8 cellular contexts compared by ENCODE assay signal in the genomic region with DNA sequence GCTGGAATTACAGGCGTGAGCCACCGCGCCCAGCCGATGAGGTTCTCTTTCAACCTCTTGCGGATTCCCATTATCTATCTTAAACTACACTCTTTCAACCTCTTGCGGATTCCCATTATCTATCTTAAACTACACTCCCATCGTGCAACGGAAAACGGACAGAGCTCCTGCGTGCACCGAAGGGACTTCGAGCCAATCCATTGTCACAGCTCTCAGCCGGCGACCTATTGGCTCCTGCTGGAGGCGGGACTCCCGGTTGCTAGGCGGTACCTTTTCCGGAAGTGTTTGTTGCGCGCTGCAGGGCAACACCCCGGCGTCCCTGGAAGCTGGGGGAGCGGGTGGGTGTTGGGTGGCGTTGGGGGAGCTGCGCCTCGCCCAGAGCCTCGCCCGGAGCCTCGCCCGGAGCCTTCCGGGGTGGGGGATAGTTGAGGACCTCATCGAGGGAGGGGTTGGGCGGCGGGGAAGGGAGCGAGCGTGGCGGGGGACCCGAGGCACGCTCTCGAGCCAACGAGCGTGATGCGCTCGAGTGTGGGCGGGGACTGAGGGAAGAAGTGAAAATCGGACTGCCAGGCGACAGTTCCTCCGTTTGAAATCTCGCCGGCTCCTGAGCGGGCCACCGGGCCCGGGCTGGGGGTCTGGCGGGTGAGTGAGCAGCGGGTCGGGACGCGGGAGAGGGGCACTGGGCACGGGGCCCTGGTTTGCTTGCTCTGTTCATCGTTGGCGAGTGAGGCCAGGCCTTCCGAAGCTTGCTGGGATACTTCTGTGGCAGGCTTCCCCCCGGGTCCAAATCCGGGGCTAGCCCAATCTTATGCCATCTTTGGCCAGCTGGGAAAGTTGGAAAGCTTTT. TPM values are rescaled to one million over a fixed set of nuclear protein-coding genes. Genes with fewer than 3 reads are reported as not detected.
DNase-seq lines count a peak whose midpoint lies in the region; ATAC-seq, FAIRE-seq and TF ChIP-seq lines count a peak whose summit lies in the region.

Gene CEP164, plus strand, starts transcription at position 288 of the 847 bp plus-strand sequence. CDS start 10,733 bp downstream, outside the sequence.

- peak within 1 kb of the TSS; percentile 60 for H3K27ac ChIP-seq in OCI-LY7 (ENCODE audit: low read depth, low read length, poor library complexity, severe bottlenecking)

- no peaks in the 10 kb centered on the region for H3K79me2 ChIP-seq in OCI-LY7 (ENCODE audit: insufficient read depth, low read depth, low read length)

- H3K9me2 ChIP-seq in OCI-LY7 (ENCODE audit: insufficient read depth, low read length), result no peaks in the 10 kb centered on the region

- H3K36me3 ChIP-seq in OCI-LY7 (ENCODE audit: insufficient read depth, low read length), result no peaks in the 10 kb centered on the region

- no peaks in the 10 kb centered on the region for H4K20me1 ChIP-seq in OCI-LY7 (ENCODE audit: insufficient read depth, low read length)

- H3K4me2 ChIP-seq in OCI-LY7 (ENCODE audit: low read length), result peak within 1 kb of the TSS; percentile 97

- H3K27me3 ChIP-seq in mononuclear cell (ENCODE audit: insufficient read depth, low read length), result no peaks in the 10 kb centered on the region

- FAIRE-seq in D721Med (lab: Jason Lieb, UNC), result peak; percentile 25

- H3K9me3 ChIP-seq in OCI-LY7 (ENCODE audit: low read length) (no peaks in the 10 kb centered on the region), mononuclear cell (ENCODE audit: low read depth, low read length) (no peaks in the 10 kb centered on the region)

- CTCF ChIA-PET in OCI-LY7 (lab: Charles Lee; ENCODE audit: unreplicated experiment), result interaction anchor here (0.6 to 1.0 kb wide), 2 partner anchors 44 to 1727 kb away, joined by 3 read pairs; no protein-coding TSS in a partner anchor

- intact Hi-C loops in OCI-LY7 (cut with micrococcal nuclease; ENCODE audit: unreplicated experiment), result loop anchor here (2.0 kb wide), 1 partner anchor 95 kb away; the partner anchor contains the start of genes PCSK7 and RNF214

- H2AFZ ChIP-seq in OCI-LY7 (ENCODE audit: low read length), result peak within 1 kb of the TSS; percentile 87

- TF ChIP-seq CTCF in D721Med (IDR thresholded peaks at IDR 0.05; ENCODE audit: insufficient read depth, missing control alignments), result no peak
- no peak for TF ChIP-seq CTCF in OCI-LY7 (conservative IDR thresholded peaks at IDR 0.05; ENCODE audit: low read length)
- TF ChIP-seq CTCF in epithelial cell of esophagus (IDR thresholded peaks at IDR 0.05; ENCODE audit: insufficient read depth, low read depth, low read length, missing control alignments), result no peak

- H3K4me3 ChIP-seq in OCI-LY7 (ENCODE audit: low read depth, low read length, poor library complexity, severe bottlenecking), result peak within 1 kb of the TSS; percentile 92
- H3K4me3 ChIP-seq in epithelial cell of esophagus (ENCODE audit: low read length), result peak within 1 kb of the TSS; percentile 85
- peak within 1 kb of the TSS; percentile 85 for H3K4me3 ChIP-seq in mononuclear cell (ENCODE audit: low read length)

- POLR2A ChIA-PET in OCI-LY7 (lab: Charles Lee), result interaction anchor here (0.5 to 1.7 kb wide), 11 partner anchors 14 to 648 kb away, joined by 3 to 6 read pairs (median 3); no protein-coding TSS in a partner anchor

- H3K4me1 ChIP-seq in OCI-LY7 (ENCODE audit: insufficient read depth, low read length, poor library complexity, severe bottlenecking), result peaks cover 10% of the 10 kb centered on the region
- peaks cover 15% of the 10 kb centered on the region for H3K4me1 ChIP-seq in mononuclear cell (ENCODE audit: insufficient read depth, low read length)

- peak; percentile 97 for DNase-seq in D721Med (ENCODE audit: insufficient read length, low spot score)
- peak; percentile 91 for DNase-seq in HuH-7.5 (ENCODE audit: low spot score)
- peak; percentile 98 for DNase-seq in OCI-LY7 (ENCODE audit: low spot score)
- peak; percentile 84 for DNase-seq in activated T-cell treated with anti-CD3 and anti-CD28 coated beads for 1 hour (ENCODE audit: low read depth)
- peak; percentile 97 for DNase-seq in epithelial cell of esophagus (ENCODE audit: low read depth)
- peak; percentile 82 to 89 for DNase-seq in stimulated activated CD8-positive, alpha-beta memory T cell treated with anti-CD3 and anti-CD28 coated beads, Interleukin-4, amount 100 ng/mL, for 1 hour (ENCODE audit: low read depth in 2 of 2, low spot score in 1 of 2)

- no TSS peak for BruUV-seq in OCI-LY7 (replicated peaks; lab: Mats Ljungman, UMichigan)

- peak; percentile 90 for ATAC-seq in GM21526 (IDR thresholded peaks at IDR 0.05; ENCODE audit: low FRiP score, unreplicated experiment)

RNA-seq across cellular contexts. Expression of gene CEP164, which starts in this region (rescaled TPM):
- total RNA-seq in OCI-LY7 (2014; rRNA removed; shearing (Covaris generic)), result 25.3 and 34.6 TPM in 2 replicates
- total RNA-seq in OCI-LY7 (2022) (41.2 and 48.7 TPM in 2 replicates), mononuclear cell (13.4 TPM)

Comparison
In these comparisons a context has a peak if more than half of its experiments do, and no peak if none do; other contexts are left out.
1. Peak in every context shown above with its lines: DNase-seq, ATAC-seq, H3K4me3 ChIP-seq and H3K27ac ChIP-seq.